In the genomic region with DNA sequence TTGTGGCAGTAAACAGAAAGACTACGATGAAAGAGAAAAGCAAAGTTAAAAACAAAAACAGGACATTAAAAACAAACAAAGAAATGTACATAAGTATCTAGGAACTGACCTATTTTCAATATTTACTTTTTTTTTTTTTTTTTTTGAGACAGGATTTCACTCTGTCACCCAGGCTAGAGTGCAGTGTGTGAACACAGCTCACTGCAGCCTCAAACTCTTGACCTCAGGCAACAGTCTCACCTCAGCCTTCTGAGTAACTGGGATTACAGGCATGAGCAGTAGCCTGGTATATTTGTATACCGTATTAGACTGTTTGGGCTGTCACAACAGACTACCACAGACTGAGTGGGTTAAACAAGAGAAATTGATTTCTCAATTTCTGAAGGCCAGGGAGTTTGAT, we compare ENCODE assay signal across 36 cellular contexts.
"Had no signal": no experiment of that assay in that cellular context is flagged by ENCODE, and none has a peak within 500 bp of the region (broad histone marks: within the 10 kb centered on the region; RNA-seq: fewer than 3 reads in every experiment).

No MANE protein-coding gene starts in this region.

- H3K36me3 Mint-ChIP-seq: activated CD4-positive, alpha-beta memory T cell treated with anti-CD3 and anti-CD28 coated beads for 36 hours; activated naive CD8-positive, alpha-beta T cell treated with anti-CD3 and anti-CD28 coated beads for 36 hours had no signal

- ATAC-seq: activated CD8-positive, alpha-beta T cell treated with anti-CD3 and anti-CD28 coated beads for 36 hours; activated naive CD4-positive, alpha-beta T cell treated with anti-CD3 and anti-CD28 coated beads, Interleukin-2, amount 50 U/mL, for 72 hours; activated T-cell treated with anti-CD3 and anti-CD28 coated beads, Interleukin-2, amount 50 U/mL, for 4 hours; activated T-cell treated with anti-CD3 and anti-CD28 coated beads, Interleukin-2, amount 50 U/mL, for 72 hours; activated T-helper 17 cell treated with anti-CD3 and anti-CD28 coated beads, Interleukin-2, amount 50 U/mL, for 72 hours; body of pancreas had no signal

- H3K4me1 Mint-ChIP-seq: activated B cell treated with CpG ODN at 0.5 μM for 24 hours; activated CD4-positive, alpha-beta T cell treated with anti-CD3 and anti-CD28 coated beads, Interleukin-2, amount 10 ng/mL, durations not matched to agents 24 days and 14 days; activated naive CD8-positive, alpha-beta T cell treated with anti-CD3 and anti-CD28 coated beads for 36 hours; activated T-helper 17 cell treated with anti-CD3 and anti-CD28 coated beads, Interleukin-2, amount 50 U/mL, for 72 hours had no signal

- H3K27ac Mint-ChIP-seq: activated B cell treated with CpG ODN at 0.5 μM for 24 hours; activated CD4-positive, alpha-beta memory T cell treated with anti-CD3 and anti-CD28 coated beads for 36 hours; activated CD4-positive, alpha-beta T cell treated with anti-CD3 and anti-CD28 coated beads, Interleukin-2, amount 10 ng/mL, durations not matched to agents 24 days and 14 days; activated CD8-positive, alpha-beta T cell treated with anti-CD3 and anti-CD28 coated beads for 36 hours; activated naive CD4-positive, alpha-beta T cell treated with anti-CD3 and anti-CD28 coated beads for 36 hours; activated naive CD4-positive, alpha-beta T cell treated with anti-CD3 and anti-CD28 coated beads, Interleukin-2, amount 50 U/mL, for 72 hours; activated naive CD8-positive, alpha-beta T cell treated with anti-CD3 and anti-CD28 coated beads for 36 hours; activated T-cell treated with anti-CD3 and anti-CD28 coated beads, Interleukin-2, amount 50 U/mL, for 72 hours; activated T-helper 1 cell treated with anti-CD3 and anti-CD28 coated beads, Interleukin-12 subunit alpha, Interleukin-12 subunit beta, Interleukin-2, Interleukin-4 antibody, amounts not matched to agents 30 ng/mL and 10 ng/mL and 1 ng/mL, durations not matched to agents 14 hours and 24 hours and 36 hours; activated T-helper 17 cell treated with anti-CD3 and anti-CD28 coated beads, Interleukin-2, amount 50 U/mL, for 72 hours; T-helper 1 cell treated with Interleukin-12 subunit alpha and Interleukin-12 subunit beta and Interleukin-4 antibody, amounts not matched to agents 30 μg/mL and 1 μg/mL, for 36 hours; T-helper 2 cell treated with Interferon-gamma antibody and Interleukin-4, amounts not matched to agents 5 μg/mL and 100 μg/mL, for 36 hours had no signal

- H3K4me3 Mint-ChIP-seq: activated B cell treated with CpG ODN at 0.5 μM for 24 hours; activated CD4-positive, alpha-beta memory T cell treated with anti-CD3 and anti-CD28 coated beads for 36 hours; activated CD4-positive, alpha-beta T cell treated with anti-CD3 and anti-CD28 coated beads, Interleukin-2, amount 10 ng/mL, durations not matched to agents 24 days and 14 days; activated CD8-positive, alpha-beta T cell treated with anti-CD3 and anti-CD28 coated beads for 36 hours; activated naive CD4-positive, alpha-beta T cell treated with anti-CD3 and anti-CD28 coated beads for 36 hours; activated naive CD8-positive, alpha-beta T cell treated with anti-CD3 and anti-CD28 coated beads for 36 hours; activated T-cell treated with anti-CD3 and anti-CD28 coated beads, Interleukin-2, amount 50 U/mL, for 4 hours; activated T-cell treated with anti-CD3 and anti-CD28 coated beads, Interleukin-2, amount 50 U/mL, for 72 hours; activated T-helper 1 cell treated with anti-CD3 and anti-CD28 coated beads, Interleukin-12 subunit alpha, Interleukin-12 subunit beta, Interleukin-2, Interleukin-4 antibody, amounts not matched to agents 30 ng/mL and 10 ng/mL and 1 ng/mL, durations not matched to agents 14 hours and 24 hours and 36 hours; activated T-helper 17 cell treated with anti-CD3 and anti-CD28 coated beads, Interleukin-2, amount 50 U/mL, for 72 hours; T-helper 1 cell treated with Interleukin-12 subunit alpha and Interleukin-12 subunit beta and Interleukin-4 antibody, amounts not matched to agents 30 μg/mL and 1 μg/mL, for 36 hours; T-helper 2 cell treated with Interferon-gamma antibody and Interleukin-4, amounts not matched to agents 5 μg/mL and 100 μg/mL, for 36 hours had no signal

- H3K9me3 ChIP-seq: adrenal gland, body of pancreas had no signal

- H3K36me3 ChIP-seq: adrenal gland, brain microvascular endothelial cell, breast epithelium had no signal

- H3K4me3 ChIP-seq: adrenal gland, body of pancreas, breast epithelium had no signal

- DNase-seq: activated B cell treated with CpG ODN at 0.5 μM for 24 hours; activated CD4-positive, alpha-beta memory T cell treated with anti-CD3 and anti-CD28 coated beads for 36 hours; activated CD4-positive, alpha-beta T cell treated with anti-CD3 and anti-CD28 coated beads for 4 hours; activated CD4-positive, alpha-beta T cell treated with anti-CD3 and anti-CD28 coated beads, Interleukin-2, amount 10 ng/mL, durations not matched to agents 24 days and 14 days; activated CD4-positive, alpha-beta T cell treated with anti-CD3 and anti-CD28 coated beads, Interleukin-2, amount 50 U/mL, for 1 hour; activated CD4-positive, alpha-beta T cell treated with anti-CD3 and anti-CD28 coated beads, Interleukin-2, amount 50 U/mL, for 4 hours; activated CD4-positive, CD25-positive, alpha-beta regulatory T cell treated with anti-CD3 and anti-CD28 coated beads, Interleukin-2, amount 50 U/mL, for 72 hours; activated CD8-positive, alpha-beta memory T cell treated with anti-CD3 and anti-CD28 coated beads, Interleukin-2, amount 50 U/mL, for 4 hours; activated CD8-positive, alpha-beta T cell treated with anti-CD3 and anti-CD28 coated beads for 36 hours; activated effector memory CD4-positive, alpha-beta T cell treated with anti-CD3 and anti-CD28 coated beads, Interleukin-2, amount 50 U/mL, for 16 hours; activated gamma-delta T cell treated with Interleukin-2 at 50 U/mL for 16 hours; activated naive CD4-positive, alpha-beta T cell; activated naive CD4-positive, alpha-beta T cell treated with anti-CD3 and anti-CD28 coated beads for 36 hours; activated naive CD4-positive, alpha-beta T cell treated with anti-CD3 and anti-CD28 coated beads, Interleukin-2, amount 50 U/mL, for 16 hours; activated naive CD8-positive, alpha-beta T cell treated with anti-CD3 and anti-CD28 coated beads for 36 hours; activated T-cell treated with anti-CD3 and anti-CD28 coated beads for 4 hours; activated T-cell treated with anti-CD3 and anti-CD28 coated beads, Interleukin-2, amount 50 U/mL, for 1 hour; activated T-cell treated with anti-CD3 and anti-CD28 coated beads, Interleukin-2, amount 50 U/mL, for 4 hours; activated T-cell treated with anti-CD3 and anti-CD28 coated beads, Interleukin-2, amount 50 U/mL, for 72 hours; adrenal gland; amniotic stem cell; aorta; body of pancreas; brain microvascular endothelial cell; central memory CD4-positive, alpha-beta T cell; T-helper 2 cell; T-helper 9 cell had no signal

- H3K4me1 ChIP-seq: adrenal gland, body of pancreas, breast epithelium had no signal

- FAIRE-seq: astrocyte, TTC549 had no signal

- H3K27me3 ChIP-seq: adrenal gland, body of pancreas, brain microvascular endothelial cell, breast epithelium had no signal

- H3K27me3 Mint-ChIP-seq: activated B cell treated with CpG ODN at 0.5 μM for 24 hours; activated CD4-positive, alpha-beta memory T cell treated with anti-CD3 and anti-CD28 coated beads for 36 hours; activated CD4-positive, alpha-beta T cell treated with anti-CD3 and anti-CD28 coated beads, Interleukin-2, amount 10 ng/mL, durations not matched to agents 24 days and 14 days; activated CD8-positive, alpha-beta T cell treated with anti-CD3 and anti-CD28 coated beads for 36 hours; activated naive CD8-positive, alpha-beta T cell treated with anti-CD3 and anti-CD28 coated beads for 36 hours; activated T-helper 17 cell treated with anti-CD3 and anti-CD28 coated beads, Interleukin-2, amount 50 U/mL, for 72 hours had no signal

- H3K27ac ChIP-seq: adrenal gland, body of pancreas, brain microvascular endothelial cell, VCaP had no signal
